ENCODE assay signal across 17 cellular contexts in the genomic region with DNA sequence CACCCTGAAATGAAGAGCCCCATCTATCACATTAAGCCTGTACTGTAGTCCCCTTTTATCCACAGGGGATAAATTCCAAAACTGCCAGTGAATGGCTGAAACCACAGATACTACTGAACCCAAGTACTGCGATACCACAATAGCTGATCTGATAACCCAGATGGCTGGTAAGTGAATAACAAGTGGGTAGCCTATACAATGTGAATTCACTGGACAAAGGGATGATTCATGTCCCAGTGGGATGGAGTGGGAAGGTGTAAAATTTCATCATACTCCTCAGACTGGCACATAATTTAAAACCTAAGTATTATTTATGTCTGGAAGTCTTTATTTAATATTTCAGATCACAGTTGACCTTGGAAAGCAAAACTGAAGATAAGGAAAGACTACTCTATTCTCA.
DNase-seq lines count a peak whose midpoint lies in the region; ATAC-seq lines count a peak whose summit lies in the region.
"Had no signal": no experiment of that assay in that cellular context is flagged by ENCODE, and none has a peak within 500 bp of the region (broad histone marks: within the 10 kb centered on the region; RNA-seq: fewer than 3 reads in every experiment).

No MANE protein-coding gene starts in this region.

- peak overlapping the region; percentile 10 for H3K27ac ChIP-seq in epithelial cell of prostate
- H3K27ac ChIP-seq: 22Rv1, sigmoid colon had no signal

- DNase-seq in DMS53 (lab: John Stamatoyannopoulos, UW) (peak; percentile 28), DMS53 treated with DMSO at 0.1 percent for 48 hours (lab: John Stamatoyannopoulos, UW; ENCODE audit: unreplicated experiment) (no peak), RPMI7951 (ENCODE audit: low read depth) (peak; percentile 52), epithelial cell of prostate (ENCODE audit: low read depth, low spot score) (peak; percentile 2), stromal cell of bone marrow (ENCODE audit: low read depth) (peak; percentile 3), NCI-H1048 (lab: John Stamatoyannopoulos, UW) (no peak)
- no peak for DNase-seq in activated CD4-positive, CD25-positive, alpha-beta regulatory T cell treated with anti-CD3 and anti-CD28 coated beads, Interleukin-2, amount 50 U/mL, for 72 hours
- DNase-seq: activated CD4-positive, alpha-beta T cell treated with anti-CD3 and anti-CD28 coated beads for 4 hours; activated effector memory CD4-positive, alpha-beta T cell treated with anti-CD3 and anti-CD28 coated beads, Interleukin-2, amount 50 U/mL, for 16 hours; cortex of kidney; hippocampal formation; Karpas-422; NCI-H446 treated with DMSO at 0.1 percent for 48 hours; Right ventricle myocardium superior; sigmoid colon had no signal

- no peak for ATAC-seq in GM21825 (IDR thresholded peaks at IDR 0.05; ENCODE audit: unreplicated experiment)

Comparison
In these comparisons a context has a peak if more than half of its experiments do, and no peak if none do; other contexts are left out.
1. DNase-seq: peak in DMS53 (single experiment), RPMI7951 (single experiment), epithelial cell of prostate (single experiment) and stromal cell of bone marrow (single experiment); none in DMS53 treated with DMSO at 0.1 percent for 48 hours (single experiment), activated CD4-positive, CD25-positive, alpha-beta regulatory T cell treated with anti-CD3 and anti-CD28 coated beads, Interleukin-2, amount 50 U/mL, for 72 hours (single experiment) and NCI-H1048 (single experiment).